Comparison of ENCODE assay signal across 5 cellular contexts in genomic region chr17:18638357-18638756, GRCh38. TPM values are rescaled to one million over a fixed set of nuclear protein-coding genes. Genes with fewer than 3 reads are reported as not detected.
"Had no signal": no experiment of that assay in that cellular context is flagged by ENCODE, and none has a peak within 500 bp of the region (broad histone marks: within the 10 kb centered on the region; RNA-seq: fewer than 3 reads in every experiment).

No MANE protein-coding gene starts in this region.

RNA-seq across cellular contexts. Expression of gene TBC1D28, which starts 5.8 kb away (rescaled TPM):
- total RNA-seq: M059J, PC-9, Right ventricle myocardium inferior, RPMI7951, SK-MEL-5 had no signal
